8 cellular contexts compared by ENCODE assay signal in the genomic region with DNA sequence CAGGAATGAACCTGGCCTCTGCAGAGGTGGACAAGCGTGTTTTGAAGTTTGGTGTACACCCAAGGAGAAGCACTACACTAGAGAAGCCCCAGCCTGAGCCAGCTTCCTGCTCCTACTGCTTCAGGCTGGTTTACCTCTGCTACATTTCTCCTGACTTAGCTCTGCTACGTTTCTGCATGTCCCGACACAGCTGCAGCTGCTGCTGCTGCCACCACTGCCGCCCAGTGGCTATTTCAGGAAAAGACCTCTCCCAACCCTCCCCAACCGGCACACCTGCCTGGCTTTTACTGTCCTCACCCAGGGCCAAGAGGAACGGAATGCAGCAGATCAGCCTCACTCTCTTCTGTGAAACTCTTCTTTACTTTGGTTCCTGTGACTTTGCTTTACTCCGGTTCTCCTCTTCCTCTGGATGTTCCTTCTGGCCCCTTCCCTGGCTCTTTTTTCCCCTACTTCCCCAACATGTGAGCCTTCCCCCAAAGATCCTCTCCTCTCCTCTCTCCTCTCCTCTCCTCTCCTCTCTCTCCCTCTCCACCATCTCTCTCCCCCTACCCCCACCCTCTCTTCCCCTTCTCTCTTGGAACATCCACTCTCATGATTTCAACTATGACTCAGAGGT. TPM values are rescaled to one million over a fixed set of nuclear protein-coding genes. Genes with fewer than 3 reads are reported as not detected.
DNase-seq lines count a peak whose midpoint lies in the region; ATAC-seq and TF ChIP-seq lines count a peak whose summit lies in the region.

No MANE protein-coding gene starts in this region.

- intact Hi-C loops in spleen (cut with DNase I; ENCODE audit: low total_unique reads), result no loop called here

- no peak for TF ChIP-seq POLR2A in spleen (IDR thresholded peaks at IDR 0.05)

- TF ChIP-seq EP300 in Ishikawa (IDR thresholded peaks at IDR 0.05; ENCODE audit: borderline replicate concordance), result no peak

- CTCF ChIA-PET in AG04450 (lab: Charles Lee), result interaction anchor here (1.0 to 1.7 kb wide), 2 partner anchors 95 to 130 kb away, joined by 3 to 7 read pairs; partner anchors contain the start of gene IGBP1

- no peak for ATAC-seq in HG03565 (IDR thresholded peaks at IDR 0.05; ENCODE audit: unreplicated experiment)

- in situ Hi-C loops in GM13976 (cut with MboI; ENCODE audit: low sequenced_read_pairs, unreplicated experiment), result no loop called here

- H3K27me3 ChIP-seq in AG04450 (ENCODE audit: control insufficient read depth, insufficient read depth, low read length) (no peaks in the 10 kb centered on the region), spleen (replicated peaks in 1 of 7) (no peaks in the 10 kb centered on the region)

- H3K36me3 ChIP-seq in spleen, result no peaks in the 10 kb centered on the region

- DNase-seq in AG04450 (ENCODE audit: low read depth, low spot score) (no peak), GM13976 (ENCODE audit: low spot score) (no peak), RPMI8226 (peak; percentile 70), cardiac fibroblast (ENCODE audit: low read depth in 2 of 2) (peak; percentile 43 to 51), lung microvascular endothelial cell (ENCODE audit: low read depth in 2 of 2) (peak; percentile 34 to 35), spleen (no peak)

- POLR2A ChIA-PET in AG04450 (lab: Yijun Ruan, JAX), result no interaction called here

- TF ChIP-seq RAD21 in Ishikawa (IDR thresholded peaks at IDR 0.05; ENCODE audit: low read depth), result peak; percentile 63

- TF ChIP-seq CTCF in AG04450 (IDR thresholded peaks at IDR 0.05; ENCODE audit: low read depth, low read length) (peak; percentile 60), GM13976 (IDR thresholded peaks at IDR 0.05; ENCODE audit: borderline replicate concordance, control extremely low read depth, extremely low read depth, insufficient read depth, missing control alignments) (peak; percentile 29), cardiac fibroblast (IDR thresholded peaks at IDR 0.05; ENCODE audit: low read depth, low read length) (peak; percentile 66), spleen (IDR thresholded peaks at IDR 0.05 in 8 of 11, conservative IDR thresholded peaks at IDR 0.05 in 3 of 11) (peak in 3 of 11 experiments; percentile 14 to 30 (median 27))

- H3K4me3 ChIP-seq in AG04450 (ENCODE audit: low read depth, low read length), result no peak overlapping the region
- no peak overlapping the region for H3K4me3 ChIP-seq in cardiac fibroblast (replicated peaks in 1 of 2; ENCODE audit: low read depth in 2 of 2, low read length in 2 of 2)
- no peak overlapping the region for H3K4me3 ChIP-seq in spleen

- H3K9me3 ChIP-seq in AG04450 (ENCODE audit: control insufficient read depth, insufficient read depth, low read length) (no peaks in the 10 kb centered on the region), spleen (no peaks in the 10 kb centered on the region)

- H3K27ac ChIP-seq in AG04450 (ENCODE audit: low read depth, low read length) (no peak overlapping the region), spleen (no peak overlapping the region)

- WGBS in spleen, 5 donors, result 25 to 51% (median 30%) methylated on average over 6 to 7 of the region's 7 CpGs

- H3K4me1 ChIP-seq in spleen, result no peaks in the 10 kb centered on the region

TF ChIP-seq in Ishikawa, 13 proteins besides CTCF, POLR2A, EP300 and RAD21:
- no peak for TF ChIP-seq TEAD4 (IDR thresholded peaks at IDR 0.05)
- TF ChIP-seq, protein P1, sequence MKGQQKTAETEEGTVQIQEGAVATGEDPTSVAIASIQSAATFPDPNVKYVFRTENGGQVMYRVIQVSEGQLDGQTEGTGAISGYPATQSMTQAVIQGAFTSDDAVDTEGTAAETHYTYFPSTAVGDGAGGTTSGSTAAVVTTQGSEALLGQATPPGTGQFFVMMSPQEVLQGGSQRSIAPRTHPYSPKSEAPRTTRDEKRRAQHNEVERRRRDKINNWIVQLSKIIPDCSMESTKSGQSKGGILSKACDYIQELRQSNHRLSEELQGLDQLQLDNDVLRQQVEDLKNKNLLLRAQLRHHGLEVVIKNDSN (IDR thresholded peaks at IDR 0.05), result no peak
- no peak for TF ChIP-seq NFIC (IDR thresholded peaks at IDR 0.05)
- TF ChIP-seq, protein P2, sequence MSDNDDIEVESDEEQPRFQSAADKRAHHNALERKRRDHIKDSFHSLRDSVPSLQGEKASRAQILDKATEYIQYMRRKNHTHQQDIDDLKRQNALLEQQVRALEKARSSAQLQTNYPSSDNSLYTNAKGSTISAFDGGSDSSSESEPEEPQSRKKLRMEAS (IDR thresholded peaks at IDR 0.05), result no peak
- TF ChIP-seq TCF12 (IDR thresholded peaks at IDR 0.05; ENCODE audit: low read depth), result no peak
- no peak for TF ChIP-seq FOXM1 (IDR thresholded peaks at IDR 0.05; ENCODE audit: borderline replicate concordance, low read depth)

RNA-seq across cellular contexts. Expression of gene P2RY4, which starts 3.1 kb away (rescaled TPM):
- polyA plus RNA-seq in AG04450 (2011; rRNA removed), result 0.09 and 0.17 TPM in 2 replicates
- 0.46 TPM in 1 of 2 replicates, not detected in the other for polyA minus RNA-seq in AG04450 (2011; rRNA and poly(A)+ RNA removed)
- not detected in 2 replicates for total RNA-seq in lung microvascular endothelial cell
- 1 to 10 TPM in 4 of 7 donors, under 1 TPM in 3; 0.27 to 1.8 (median 1.3) TPM for total RNA-seq in spleen
- polyA plus RNA-seq in spleen, result under 1 TPM in 2 of 3 donors, not detected in 1; 0.06 to 0.11 TPM

RNA-seq across cellular contexts. Expression of gene ARR3, which starts 5.1 kb away (rescaled TPM):
- polyA plus RNA-seq in AG04450 (2011; rRNA removed) (not detected in 2 replicates), spleen (not detected)
- not detected in 2 replicates for polyA minus RNA-seq in AG04450 (2011; rRNA and poly(A)+ RNA removed)
- total RNA-seq in lung microvascular endothelial cell (not detected in 2 replicates), spleen (not detected)

RNA-seq across cellular contexts. Expression of gene RAB41, which starts 18.9 kb away (rescaled TPM):
- polyA plus RNA-seq in AG04450 (2011; rRNA removed) (not detected in 2 replicates), spleen (not detected)
- polyA minus RNA-seq in AG04450 (2011; rRNA and poly(A)+ RNA removed), result not detected in 2 replicates
- total RNA-seq in lung microvascular endothelial cell (not detected in 2 replicates), spleen (not detected)

RNA-seq across cellular contexts. Expression of gene PDZD11, which starts 26.7 kb away (rescaled TPM):
- 139 and 141 TPM in 2 replicates for polyA plus RNA-seq in AG04450 (2011; rRNA removed)
- polyA minus RNA-seq in AG04450 (2011; rRNA and poly(A)+ RNA removed), result 81.3 and 88.0 TPM in 2 replicates
- 28.8 and 32.1 TPM in 2 replicates for total RNA-seq in lung microvascular endothelial cell
- 10 to 100 TPM; 20.0 to 28.6 (median 25.3) TPM for total RNA-seq in spleen
- 10 to 100 TPM; 36.7 to 44.5 (median 40.2) TPM for polyA plus RNA-seq in spleen

RNA-seq across cellular contexts. Expression of gene KIF4A, which starts 26.8 kb away (rescaled TPM):
- 6.4 and 8.8 TPM in 2 replicates for polyA plus RNA-seq in AG04450 (2011; rRNA removed)
- 5.6 and 8.0 TPM in 2 replicates for polyA minus RNA-seq in AG04450 (2011; rRNA and poly(A)+ RNA removed)
- 1.8 and 6.3 TPM in 2 replicates for total RNA-seq in lung microvascular endothelial cell
- 1 to 10 TPM; 1.4 to 6.0 (median 3.2) TPM for total RNA-seq in spleen
- polyA plus RNA-seq in spleen, result 1 to 10 TPM in 2 of 3 donors, under 1 TPM in 1; 0.41 to 1.5 (median 1.3) TPM

Comparison
In these comparisons a context has a peak if more than half of its experiments do, and no peak if none do; other contexts are left out.
1. DNase-seq: peak in RPMI8226 (single experiment), cardiac fibroblast (2 of 2) and lung microvascular endothelial cell (2 of 2); none in AG04450 (single experiment), GM13976 (single experiment) and spleen (single experiment).